ENCODE assay signal across 8 cellular contexts in genomic region chr17:18026408-18026776, GRCh38. TPM values are rescaled to one million over a fixed set of nuclear protein-coding genes. Genes with fewer than 3 reads are reported as not detected.
A peak's percentile ranks its signal among the peaks of the same experiment; 100 is the strongest.
DNase-seq lines count a peak whose midpoint lies in the region; ATAC-seq and TF ChIP-seq lines count a peak whose summit lies in the region.

No MANE protein-coding gene starts in this region.

- no peak overlapping the region for H3K4me3 ChIP-seq in osteoblast (ENCODE audit: insufficient read depth, low read length)

- peak overlapping the region; percentile 39 for H2AFZ ChIP-seq in osteoblast (ENCODE audit: low read length)

- ATAC-seq in GM18867 (IDR thresholded peaks at IDR 0.05; ENCODE audit: unreplicated experiment) (no peak), GM21619 (IDR thresholded peaks at IDR 0.05; ENCODE audit: unreplicated experiment) (no peak), HG02840 (IDR thresholded peaks at IDR 0.05; ENCODE audit: low FRiP score, unreplicated experiment) (no peak), HG03097 (IDR thresholded peaks at IDR 0.05; ENCODE audit: low FRiP score, unreplicated experiment) (no peak)

- peaks cover 12% of the 10 kb centered on the region for H4K20me1 ChIP-seq in osteoblast (ENCODE audit: insufficient read depth, low read length)

- peak; percentile 85 for DNase-seq in EL
- peak; percentile 84 for DNase-seq in NCI-H524 treated with DMSO at 0.1 percent for 48 hours (lab: John Stamatoyannopoulos, UW)
- no peak for DNase-seq in epithelial cell of prostate (ENCODE audit: low read depth, low spot score)
- peak; percentile 88 for DNase-seq in osteoblast (ENCODE audit: insufficient read length, low spot score, missing footprints)

- peak overlapping the region; percentile 59 for H3K4me2 ChIP-seq in osteoblast (ENCODE audit: insufficient read depth, low read length)

- no peaks in the 10 kb centered on the region for H3K79me2 ChIP-seq in osteoblast (ENCODE audit: insufficient read depth, low read length)

- H3K4me1 ChIP-seq in osteoblast (ENCODE audit: insufficient read depth, low read length), result peaks cover 18% of the 10 kb centered on the region

- no peaks in the 10 kb centered on the region for H3K27me3 ChIP-seq in osteoblast (ENCODE audit: insufficient read depth, low read length)

- H3K9me3 ChIP-seq in osteoblast (ENCODE audit: low read depth, low read length), result no peaks in the 10 kb centered on the region

- TF ChIP-seq CTCF in osteoblast (IDR thresholded peaks at IDR 0.05; ENCODE audit: extremely low read depth, low read depth, low read length), result no peak

- H3K36me3 ChIP-seq in osteoblast (ENCODE audit: insufficient read depth, low read length), result no peaks in the 10 kb centered on the region

- H3K27ac ChIP-seq in epithelial cell of prostate, result peak overlapping the region; percentile 52
- H3K27ac ChIP-seq in osteoblast (ENCODE audit: low read depth, low read length), result peak overlapping the region; percentile 70

RNA-seq across cellular contexts. Expression of gene ATPAF2, which starts 12.6 kb away (rescaled TPM):
- 19.2 and 20.3 TPM in 2 replicates for total RNA-seq in osteoblast

RNA-seq across cellular contexts. Expression of gene GID4, which starts 12.8 kb away (rescaled TPM):
- total RNA-seq in osteoblast, result 13.0 and 13.3 TPM in 2 replicates

RNA-seq across cellular contexts. Expression of gene DRC3, which starts 53.7 kb away (rescaled TPM):
- total RNA-seq in osteoblast, result 1.8 and 2.9 TPM in 2 replicates

RNA-seq across cellular contexts. Expression of gene TOM1L2, which starts 54.2 kb away (rescaled TPM):
- 32.1 and 38.7 TPM in 2 replicates for total RNA-seq in osteoblast
